ENCODE assay signal across 1 cellular context in the genomic region with DNA sequence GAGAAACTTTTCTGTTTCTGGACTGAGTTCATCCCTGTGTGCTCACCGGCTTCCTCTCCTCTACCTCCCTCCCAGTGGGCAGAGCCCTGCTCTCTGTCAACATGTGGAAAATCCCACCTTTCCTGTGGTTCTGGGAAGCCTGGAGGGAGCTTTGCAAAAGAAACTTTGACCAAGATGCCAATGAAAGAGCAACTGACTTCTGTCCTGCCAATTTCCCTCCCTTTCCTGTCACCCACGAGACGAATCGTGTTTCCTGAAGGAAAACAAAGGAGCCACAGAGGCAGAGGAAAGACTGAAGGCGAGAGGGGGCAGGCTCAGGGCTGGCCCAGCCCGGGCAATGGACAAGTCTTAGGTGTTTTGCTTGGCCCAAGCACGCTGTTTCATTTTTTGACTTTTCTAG.
TF ChIP-seq lines count a peak whose summit lies in the region.

No MANE protein-coding gene starts in this region.

TF ChIP-seq in GM23338, 12 proteins besides CTCF, POLR2A, EP300 and RAD21 (continued from another document):
- TF ChIP-seq, protein P1, sequence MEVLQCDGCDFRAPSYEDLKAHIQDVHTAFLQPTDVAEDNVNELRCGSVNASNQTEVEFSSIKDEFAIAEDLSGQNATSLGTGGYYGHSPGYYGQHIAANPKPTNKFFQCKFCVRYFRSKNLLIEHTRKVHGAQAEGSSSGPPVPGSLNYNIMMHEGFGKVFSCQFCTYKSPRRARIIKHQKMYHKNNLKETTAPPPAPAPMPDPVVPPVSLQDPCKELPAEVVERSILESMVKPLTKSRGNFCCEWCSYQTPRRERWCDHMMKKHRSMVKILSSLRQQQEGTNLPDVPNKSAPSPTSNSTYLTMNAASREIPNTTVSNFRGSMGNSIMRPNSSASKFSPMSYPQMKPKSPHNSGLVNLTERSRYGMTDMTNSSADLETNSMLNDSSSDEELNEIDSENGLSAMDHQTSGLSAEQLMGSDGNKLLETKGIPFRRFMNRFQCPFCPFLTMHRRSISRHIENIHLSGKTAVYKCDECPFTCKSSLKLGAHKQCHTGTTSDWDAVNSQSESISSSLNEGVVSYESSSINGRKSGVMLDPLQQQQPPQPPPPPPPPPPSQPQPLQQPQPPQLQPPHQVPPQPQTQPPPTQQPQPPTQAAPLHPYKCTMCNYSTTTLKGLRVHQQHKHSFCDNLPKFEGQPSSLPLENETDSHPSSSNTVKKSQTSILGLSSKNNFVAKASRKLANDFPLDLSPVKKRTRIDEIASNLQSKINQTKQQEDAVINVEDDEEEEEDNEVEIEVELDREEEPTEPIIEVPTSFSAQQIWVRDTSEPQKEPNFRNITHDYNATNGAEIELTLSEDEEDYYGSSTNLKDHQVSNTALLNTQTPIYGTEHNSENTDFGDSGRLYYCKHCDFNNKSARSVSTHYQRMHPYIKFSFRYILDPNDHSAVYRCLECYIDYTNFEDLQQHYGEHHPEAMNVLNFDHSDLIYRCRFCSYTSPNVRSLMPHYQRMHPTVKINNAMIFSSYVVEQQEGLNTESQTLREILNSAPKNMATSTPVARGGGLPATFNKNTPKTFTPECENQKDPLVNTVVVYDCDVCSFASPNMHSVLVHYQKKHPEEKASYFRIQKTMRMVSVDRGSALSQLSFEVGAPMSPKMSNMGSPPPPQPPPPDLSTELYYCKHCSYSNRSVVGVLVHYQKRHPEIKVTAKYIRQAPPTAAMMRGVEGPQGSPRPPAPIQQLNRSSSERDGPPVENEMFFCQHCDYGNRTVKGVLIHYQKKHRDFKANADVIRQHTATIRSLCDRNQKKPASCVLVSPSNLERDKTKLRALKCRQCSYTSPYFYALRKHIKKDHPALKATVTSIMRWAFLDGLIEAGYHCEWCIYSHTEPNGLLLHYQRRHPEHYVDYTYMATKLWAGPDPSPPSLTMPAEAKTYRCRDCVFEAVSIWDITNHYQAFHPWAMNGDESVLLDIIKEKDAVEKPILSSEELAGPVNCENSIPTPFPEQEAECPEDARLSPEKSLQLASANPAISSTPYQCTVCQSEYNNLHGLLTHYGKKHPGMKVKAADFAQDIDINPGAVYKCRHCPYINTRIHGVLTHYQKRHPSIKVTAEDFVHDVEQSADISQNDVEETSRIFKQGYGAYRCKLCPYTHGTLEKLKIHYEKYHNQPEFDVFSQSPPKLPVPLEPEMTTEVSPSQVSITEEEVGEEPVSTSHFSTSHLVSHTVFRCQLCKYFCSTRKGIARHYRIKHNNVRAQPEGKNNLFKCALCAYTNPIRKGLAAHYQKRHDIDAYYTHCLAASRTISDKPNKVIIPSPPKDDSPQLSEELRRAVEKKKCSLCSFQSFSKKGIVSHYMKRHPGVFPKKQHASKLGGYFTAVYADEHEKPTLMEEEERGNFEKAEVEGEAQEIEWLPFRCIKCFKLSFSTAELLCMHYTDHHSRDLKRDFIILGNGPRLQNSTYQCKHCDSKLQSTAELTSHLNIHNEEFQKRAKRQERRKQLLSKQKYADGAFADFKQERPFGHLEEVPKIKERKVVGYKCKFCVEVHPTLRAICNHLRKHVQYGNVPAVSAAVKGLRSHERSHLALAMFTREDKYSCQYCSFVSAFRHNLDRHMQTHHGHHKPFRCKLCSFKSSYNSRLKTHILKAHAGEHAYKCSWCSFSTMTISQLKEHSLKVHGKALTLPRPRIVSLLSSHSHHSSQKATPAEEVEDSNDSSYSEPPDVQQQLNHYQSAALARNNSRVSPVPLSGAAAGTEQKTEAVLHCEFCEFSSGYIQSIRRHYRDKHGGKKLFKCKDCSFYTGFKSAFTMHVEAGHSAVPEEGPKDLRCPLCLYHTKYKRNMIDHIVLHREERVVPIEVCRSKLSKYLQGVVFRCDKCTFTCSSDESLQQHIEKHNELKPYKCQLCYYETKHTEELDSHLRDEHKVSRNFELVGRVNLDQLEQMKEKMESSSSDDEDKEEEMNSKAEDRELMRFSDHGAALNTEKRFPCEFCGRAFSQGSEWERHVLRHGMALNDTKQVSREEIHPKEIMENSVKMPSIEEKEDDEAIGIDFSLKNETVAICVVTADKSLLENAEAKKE (CRISPR knock-in tag; IDR thresholded peaks at IDR 0.05) = no peak
- TF ChIP-seq EZH2phosphoT487 (IDR thresholded peaks at IDR 0.05; ENCODE audit: unreplicated experiment) (no peak), NANOG (IDR thresholded peaks at IDR 0.05; ENCODE audit: borderline replicate concordance) (no peak), ZNF331 (CRISPR knock-in tag; IDR thresholded peaks at IDR 0.05; ENCODE audit: low read depth) (no peak)
